7 cellular contexts compared by ENCODE assay signal in genomic region chr10:51699475-51700227, GRCh38. TPM values are rescaled to one million over a fixed set of nuclear protein-coding genes. Genes with fewer than 3 reads are reported as not detected.
DNase-seq lines count a peak whose midpoint lies in the region; ATAC-seq, FAIRE-seq and TF ChIP-seq lines count a peak whose summit lies in the region.

Gene CSTF2T, minus strand, starts transcription at chr10:51699595. Its CDS starts 46 bp downstream, at chr10:51699549.

- peak within 1 kb of the TSS; percentile 87 to 99 (median 92) for H3K27ac ChIP-seq in body of pancreas
- H3K27ac ChIP-seq in sigmoid colon = peak within 1 kb of the TSS; percentile 88 to 94 (median 91)

- TF ChIP-seq POLR2A in body of pancreas (IDR thresholded peaks at IDR 0.05) = peak in 2 of 3 donors; percentile 76 to 79
- peak; percentile 68 to 79 for TF ChIP-seq POLR2A in sigmoid colon (IDR thresholded peaks at IDR 0.05)

- ATAC-seq in GM18519 (IDR thresholded peaks at IDR 0.05; ENCODE audit: low FRiP score, unreplicated experiment) (peak; percentile 90), HG03060 (IDR thresholded peaks at IDR 0.05; ENCODE audit: low read depth, unreplicated experiment) (peak; percentile 86), body of pancreas (peak; percentile 96)

- H3K4me1 ChIP-seq in body of pancreas (peaks cover 32% of the 10 kb centered on the region), sigmoid colon (peaks cover 0 to 52% (median 41%) of the 10 kb centered on the region in 4 donors)

- TF ChIP-seq CTCF in body of pancreas (IDR thresholded peaks at IDR 0.05) (no peak), sigmoid colon (IDR thresholded peaks at IDR 0.05) (no peak)

- peak within 1 kb of the TSS; percentile 66 to 73 for H3K4me3 ChIP-seq in body of pancreas
- H3K4me3 ChIP-seq in sigmoid colon = peak within 1 kb of the TSS; percentile 66 to 80 (median 76)

- FAIRE-seq in TTC549 (lab: Jason Lieb, UNC) = peak; percentile 38

- no peaks in the 10 kb centered on the region for H3K36me3 ChIP-seq in body of pancreas (replicated peaks in 1 of 2; ENCODE audit: insufficient read depth in 1 of 2, low read depth in 2 of 2)
- H3K36me3 ChIP-seq in sigmoid colon = peaks cover 0 to 7% (median 3%) of the 10 kb centered on the region in 4 donors

- 0 to 1% methylated on average over 45 of the region's 45 CpGs for WGBS in body of pancreas, 2 donors
- WGBS in sigmoid colon, 2 donors = 0% methylated on average over 45 of the region's 45 CpGs

- H3K9me3 ChIP-seq in body of pancreas (no peaks in the 10 kb centered on the region), sigmoid colon (no peaks in the 10 kb centered on the region)

- DNase-seq in NCI-H2107 (lab: John Stamatoyannopoulos, UW) (peak; percentile 37), body of pancreas (peak; percentile 89 to 92 (median 90)), iPS DF 4.7 (ENCODE audit: extremely low read depth, low spot score) (peak; percentile 76), sigmoid colon (peak; percentile 95)

- H3K27me3 ChIP-seq in body of pancreas (no peaks in the 10 kb centered on the region), sigmoid colon (no peaks in the 10 kb centered on the region)

- intact Hi-C loops in body of pancreas (cut with DNase I) (no loop called here), sigmoid colon (cut with DNase I) (loop anchor here (5.0 to 10.0 kb wide), 2 partner anchors 263 to 475 kb away; no protein-coding TSS in a partner anchor)

- TF ChIP-seq EP300 in sigmoid colon (IDR thresholded peaks at IDR 0.05) = no peak

RNA-seq across cellular contexts. Expression of gene CSTF2T, which starts in this region (rescaled TPM):
- total RNA-seq in body of pancreas (10 to 100 TPM; 11.5 to 13.7 TPM), sigmoid colon (10 to 100 TPM; 10.8 to 21.2 (median 18.5) TPM)
- 10 to 100 TPM in 1 of 3 donors, 1 to 10 TPM in 2; 5.4 to 16.6 (median 6.2) TPM for polyA plus RNA-seq in sigmoid colon

Comparison
In these comparisons a context has a peak if more than half of its experiments do, and no peak if none do; other contexts are left out.
1. Peak in every context shown above with its lines: DNase-seq, ATAC-seq, H3K4me3 ChIP-seq and H3K27ac ChIP-seq.
2. DNase-seq: peak in every context shown above with its lines; median percentile 95 in sigmoid colon; 90 in body of pancreas; 76 in iPS DF 4.7; 37 in NCI-H2107.